Comparison of ENCODE assay signal across 1 cellular context in genomic region chr3:133868758-133869429, GRCh38.
TF ChIP-seq lines count a peak whose summit lies in the region.

No MANE protein-coding gene starts in this region.

TF ChIP-seq in H1, 55 proteins besides CTCF, POLR2A, EP300 and RAD21:
- TF ChIP-seq TAF7 (optimal IDR thresholded peaks at IDR 0.05; ENCODE audit: borderline replicate concordance, low read depth, low read length), result no peak
- no peak for TF ChIP-seq KDM5A (IDR thresholded peaks at IDR 0.05; ENCODE audit: low read length)
- TF ChIP-seq POU5F1 (IDR thresholded peaks at IDR 0.05; ENCODE audit: low read depth, low read length), result no peak
- no peak for TF ChIP-seq CTBP2 (IDR thresholded peaks at IDR 0.05; ENCODE audit: borderline replicate concordance, insufficient read depth, insufficient read length, low read length)
- no peak for TF ChIP-seq TAF1 (IDR thresholded peaks at IDR 0.05; ENCODE audit: low read depth, low read length)
- TF ChIP-seq EGR1 (IDR thresholded peaks at IDR 0.05; ENCODE audit: borderline replicate concordance, low read depth, low read length), result no peak
- TF ChIP-seq EZH2 (IDR thresholded peaks at IDR 0.05; ENCODE audit: low read depth, low read length, severe bottlenecking), result no peak
- no peak for TF ChIP-seq SIRT6 (IDR thresholded peaks at IDR 0.05; ENCODE audit: low read length)
- TF ChIP-seq SIX5 (IDR thresholded peaks at IDR 0.05; ENCODE audit: low read depth, low read length), result no peak
- no peak for TF ChIP-seq TCF12 (IDR thresholded peaks at IDR 0.05; ENCODE audit: low read depth, low read length)
- no peak for TF ChIP-seq CEBPB (IDR thresholded peaks at IDR 0.05; ENCODE audit: low read depth, low read length)
- no peak for TF ChIP-seq CHD1 (IDR thresholded peaks at IDR 0.05; ENCODE audit: low read depth, low read length)
